Comparison of ENCODE assay signal across 9 cellular contexts in the genomic region with DNA sequence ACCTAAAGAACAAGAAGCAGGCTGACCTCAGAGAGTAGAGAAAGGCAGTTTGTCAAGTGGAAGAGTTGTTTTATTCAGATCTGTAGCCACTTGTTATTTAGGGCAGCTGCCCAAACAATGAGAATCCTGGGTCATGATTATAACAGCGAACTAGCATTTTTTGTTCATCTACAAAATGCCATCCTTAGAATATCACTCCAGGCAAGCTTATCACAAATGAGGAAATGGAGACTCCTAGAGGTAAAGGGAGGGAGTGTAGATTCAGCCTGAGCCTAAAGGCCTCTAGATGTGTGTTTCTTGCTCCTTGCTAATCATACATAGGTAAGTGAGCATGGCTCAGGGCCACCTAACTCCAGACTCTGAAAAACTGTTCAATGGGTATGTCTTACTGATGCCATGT.
A peak's percentile ranks its signal among the peaks of the same experiment; 100 is the strongest.
DNase-seq lines count a peak whose midpoint lies in the region; ATAC-seq and TF ChIP-seq lines count a peak whose summit lies in the region.
"Had no signal": no experiment of that assay in that cellular context is flagged by ENCODE, and none has a peak within 500 bp of the region (broad histone marks: within the 10 kb centered on the region; RNA-seq: fewer than 3 reads in every experiment).

No MANE protein-coding gene starts in this region.

- H3K4me1 ChIP-seq in esophagus muscularis mucosa (peaks cover 0 to 17% (median 9%) of the 10 kb centered on the region in 4 donors), prostate gland (replicated peaks) (no peaks in the 10 kb centered on the region)

- H3K4me3 ChIP-seq in esophagus muscularis mucosa, result no peak overlapping the region
- no peak overlapping the region for H3K4me3 ChIP-seq in prostate gland

- TF ChIP-seq POLR2A in esophagus muscularis mucosa (IDR thresholded peaks at IDR 0.05; ENCODE audit: low read depth) (no peak), prostate gland (IDR thresholded peaks at IDR 0.05) (no peak)

- H3K36me3 ChIP-seq in esophagus muscularis mucosa, result no peaks in the 10 kb centered on the region
- H3K36me3 ChIP-seq in prostate gland, result no peaks in the 10 kb centered on the region

- 100% methylated on average over 1 of the region's 1 CpG for WGBS in esophagus muscularis mucosa
- 92% methylated on average over 1 of the region's 1 CpG for WGBS in prostate gland

- no peak for TF ChIP-seq EP300 in esophagus muscularis mucosa (IDR thresholded peaks at IDR 0.05)

- intact Hi-C loops in esophagus muscularis mucosa (cut with DNase I) (no loop called here), prostate gland (cut with DNase I) (no loop called here)

- no peaks in the 10 kb centered on the region for H3K9me3 ChIP-seq in esophagus muscularis mucosa
- H3K9me3 ChIP-seq in prostate gland, result no peaks in the 10 kb centered on the region

- DNase-seq in AML-193 (lab: John Stamatoyannopoulos, UW) (peak; percentile 42), NOMO-1 treated with DMSO at 0.1 percent for 48 hours (lab: John Stamatoyannopoulos, UW; ENCODE audit: unreplicated experiment) (peak; percentile 61), esophagus muscularis mucosa (ENCODE audit: extremely low spot score) (no peak), prostate gland (ENCODE audit: low spot score) (peak; percentile 13), T1000 (lab: John Stamatoyannopoulos, UW) (no peak)
- DNase-seq in stimulated activated CD4-positive, alpha-beta T cell treated with anti-CD3 and anti-CD28 coated beads, Interleukin-15, amount 100 ng/mL, for 24 hours, result no peak

- no peaks in the 10 kb centered on the region for H3K27me3 ChIP-seq in esophagus muscularis mucosa
- no peaks in the 10 kb centered on the region for H3K27me3 ChIP-seq in prostate gland (replicated peaks; ENCODE audit: insufficient read depth)

- H3K27ac ChIP-seq in esophagus muscularis mucosa (replicated peaks in 1 of 4), result no peak overlapping the region
- H3K27ac ChIP-seq in prostate gland, result no peak overlapping the region
- H3K27ac ChIP-seq: epithelial cell of prostate had no signal

- ATAC-seq in GM18909 (IDR thresholded peaks at IDR 0.05; ENCODE audit: poor library complexity, unreplicated experiment) (peak; percentile 74), HG03354 (IDR thresholded peaks at IDR 0.05; ENCODE audit: poor library complexity, severe bottlenecking, unreplicated experiment) (peak; percentile 86)

- peak; percentile 27 to 50 (median 30) for TF ChIP-seq CTCF in esophagus muscularis mucosa (IDR thresholded peaks at IDR 0.05)
- peak in 3 of 4 experiments; percentile 47 to 63 (median 60) for TF ChIP-seq CTCF in prostate gland (IDR thresholded peaks at IDR 0.05)

Comparison
In these comparisons a context has a peak if more than half of its experiments do, and no peak if none do; other contexts are left out.
1. DNase-seq: peak in AML-193 (2 of 2), NOMO-1 treated with DMSO at 0.1 percent for 48 hours (single experiment) and prostate gland (single experiment); none in esophagus muscularis mucosa (single experiment), stimulated activated CD4-positive, alpha-beta T cell treated with anti-CD3 and anti-CD28 coated beads, Interleukin-15, amount 100 ng/mL, for 24 hours (single experiment) and T1000 (single experiment).